Comparison of ENCODE assay signal across 10 cellular contexts in the genomic region with DNA sequence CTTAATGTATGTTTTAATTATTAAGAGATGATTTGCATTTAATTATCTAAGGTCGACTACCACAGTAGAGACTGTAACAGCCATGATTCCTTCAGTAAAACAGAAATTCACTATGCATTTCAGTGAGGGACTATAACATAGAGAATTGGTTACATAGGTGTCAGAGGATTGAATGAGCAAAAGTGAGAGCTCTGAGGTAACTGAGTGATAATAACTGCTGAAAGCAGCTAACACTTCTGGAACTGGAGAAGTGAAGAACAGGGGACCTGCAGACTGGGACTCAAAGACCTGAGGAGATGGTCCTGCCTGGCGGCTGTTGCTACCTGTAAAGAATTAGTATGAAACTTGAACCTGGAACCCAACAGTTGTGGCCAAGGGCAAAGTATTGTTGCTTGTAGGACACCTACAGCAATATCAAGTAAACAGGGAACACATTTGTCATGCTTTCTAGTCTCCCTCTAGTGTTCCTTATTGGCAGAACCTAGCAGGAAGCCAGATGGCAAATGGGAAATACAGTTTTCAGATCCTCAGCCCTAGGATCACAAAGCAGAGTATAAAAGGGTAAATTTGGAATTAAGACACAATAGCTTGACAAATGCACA.
A peak's percentile ranks its signal among the peaks of the same experiment; 100 is the strongest.
DNase-seq lines count a peak whose midpoint lies in the region; ATAC-seq, FAIRE-seq and TF ChIP-seq lines count a peak whose summit lies in the region.
"Had no signal": no experiment of that assay in that cellular context is flagged by ENCODE, and none has a peak within 500 bp of the region (broad histone marks: within the 10 kb centered on the region; RNA-seq: fewer than 3 reads in every experiment).

No MANE protein-coding gene starts in this region.

- H3K4me3 ChIP-seq in A549 = no peak overlapping the region
- no peak overlapping the region for H3K4me3 ChIP-seq in WI38 (ENCODE audit: low read depth, low read length)
- H3K4me3 ChIP-seq: upper lobe of left lung had no signal

- POLR2A ChIA-PET in A549 (lab: Yijun Ruan, JAX) = no interaction called here

- peak; percentile 42 to 44; a peak in 3 of 5 replicates for TF ChIP-seq RAD21 in A549 (conservative IDR thresholded peaks at IDR 0.05 in 1 of 2, IDR thresholded peaks at IDR 0.05 in 1 of 2)

- TF ChIP-seq POLR2A in A549 (IDR thresholded peaks at IDR 0.05; ENCODE audit: low read length) = no peak

- no peak for FAIRE-seq in A549 (lab: Jason Lieb, UNC)
- FAIRE-seq: endometrium had no signal

- TF ChIP-seq EP300 in A549 (IDR thresholded peaks at IDR 0.05) = no peak

- peak; percentile 80 to 83; a peak in 5 of 6 replicates for ATAC-seq in A549
- ATAC-seq in HG02759 (IDR thresholded peaks at IDR 0.05; ENCODE audit: unreplicated experiment) = peak; percentile 80

- CTCF ChIA-PET in A549 (lab: Yijun Ruan, JAX) = interaction anchor here (1.2 to 1.4 kb wide), 2 partner anchors 10 to 24 kb away, joined by 4 read pairs; no protein-coding TSS in a partner anchor

- no peaks in the 10 kb centered on the region for H3K4me1 ChIP-seq in A549
- H3K4me1 ChIP-seq: upper lobe of left lung had no signal

- no peak overlapping the region for H3K27ac ChIP-seq in A549
- H3K27ac ChIP-seq: upper lobe of left lung had no signal

- peak; percentile 18 to 40 for DNase-seq in A549 (ENCODE audit: low read depth in 1 of 2, low spot score in 1 of 2)
- DNase-seq in NCI-H1436 treated with DMSO at 0.1 percent for 48 hours (lab: John Stamatoyannopoulos, UW) = peak; percentile 21
- DNase-seq in inferior parietal cortex (ENCODE audit: extremely low spot score) = peak; percentile 45
- DNase-seq in mesenteric fat pad (ENCODE audit: low spot score) = no peak
- no peak for DNase-seq in activated naive CD4-positive, alpha-beta T cell (lab: John Stamatoyannopoulos, UW)
- DNase-seq: upper lobe of left lung had no signal

- TF ChIP-seq CTCF in A549 (IDR thresholded peaks at IDR 0.05) (peak; percentile 42; the same call in 2 of the 3 replicates), GM12872 (IDR thresholded peaks at IDR 0.05; ENCODE audit: insufficient read depth, low read depth, low read length) (peak; percentile 60), WI38 (IDR thresholded peaks at IDR 0.05; ENCODE audit: low read depth, low read length) (peak; percentile 33; the same call in 1 of the 2 replicates)

- no peaks in the 10 kb centered on the region for H3K9me3 ChIP-seq in A549
- H3K9me3 ChIP-seq: upper lobe of left lung had no signal

- H3K4me2 ChIP-seq in A549 = no peak overlapping the region

- 87% methylated on average over 2 of the region's 2 CpGs for WGBS in A549 (ENCODE audit: missing lambda C conversion rate)

TF ChIP-seq in A549, 52 proteins besides CTCF, POLR2A, EP300 and RAD21:
- TF ChIP-seq POLR2AphosphoS2 (conservative IDR thresholded peaks at IDR 0.05; ENCODE audit: low read length) (no peak), CHD2 (IDR thresholded peaks at IDR 0.05; ENCODE audit: low read length, partially characterized antibody) (no peak), SMC3 (IDR thresholded peaks at IDR 0.05) (peak; percentile 25; the same call in 1 of the 3 replicates), HOXB5 (CRISPR knock-in tag; IDR thresholded peaks at IDR 0.05) (no peak)

Comparison
In these comparisons a context has a peak if more than half of its experiments do, and no peak if none do; other contexts are left out.
1. DNase-seq: peak in A549 (2 of 2), NCI-H1436 treated with DMSO at 0.1 percent for 48 hours (single experiment) and inferior parietal cortex (single experiment); none in mesenteric fat pad (single experiment) and activated naive CD4-positive, alpha-beta T cell (0 of 4).
2. Peak in every context shown above with its lines, with median percentiles within 50 percentile points of each other: CTCF ChIP-seq.